In genomic region chr3:107522510-107523360, GRCh38 we compare ENCODE assay signal across 1 cellular context.
TF ChIP-seq lines count a peak whose summit lies in the region.

Gene BBX, plus strand, starts transcription at chr3:107522962. Its CDS starts 187,499 bp downstream, at chr3:107710461.

TF ChIP-seq in HepG2, 621 proteins besides CTCF, POLR2A, EP300 and RAD21 (continued from another document and continues in another):
- TF ChIP-seq ISL2 (CRISPR knock-in tag; IDR thresholded peaks at IDR 0.05) (peak; percentile 39), ZNF557 (CRISPR knock-in tag; IDR thresholded peaks at IDR 0.05) (no peak), ZNF232 (CRISPR knock-in tag; IDR thresholded peaks at IDR 0.05; ENCODE audit: borderline replicate concordance) (no peak), MAFG (CRISPR knock-in tag; IDR thresholded peaks at IDR 0.05) (no peak), TOE1 (CRISPR knock-in tag; IDR thresholded peaks at IDR 0.05) (no peak), HNRNPK (IDR thresholded peaks at IDR 0.05; ENCODE audit: low read depth, low read length, poor library complexity, severe bottlenecking) (peak; percentile 59), ZFP91 (CRISPR knock-in tag; IDR thresholded peaks at IDR 0.05; ENCODE audit: borderline replicate concordance) (peak; percentile 61; the same call in 1 of the 2 replicates), GFI1 (CRISPR knock-in tag; IDR thresholded peaks at IDR 0.05; ENCODE audit: borderline replicate concordance) (no peak), ZNF383 (CRISPR knock-in tag; IDR thresholded peaks at IDR 0.05; ENCODE audit: borderline replicate concordance) (no peak), ZNF703 (CRISPR knock-in tag; IDR thresholded peaks at IDR 0.05; ENCODE audit: borderline replicate concordance) (0 out of 2 replicates have a peak, but pooled peaks have one; percentile 66), ZNF562 (CRISPR knock-in tag; IDR thresholded peaks at IDR 0.05; ENCODE audit: borderline replicate concordance) (no peak), POGK (CRISPR knock-in tag; conservative IDR thresholded peaks at IDR 0.05) (no peak), SP1 (IDR thresholded peaks at IDR 0.05) (no peak), SP1 (CRISPR knock-in tag; IDR thresholded peaks at IDR 0.05) (no peak), ZMYM3 (CRISPR knock-in tag; IDR thresholded peaks at IDR 0.05) (no peak), GATA4 (IDR thresholded peaks at IDR 0.05; ENCODE audit: borderline replicate concordance, low read depth) (no peak), ZNF646 (CRISPR knock-in tag; IDR thresholded peaks at IDR 0.05) (peak; percentile 98), SAP130 (CRISPR knock-in tag; IDR thresholded peaks at IDR 0.05; ENCODE audit: low read depth) (peak; percentile 82), PTBP1 (IDR thresholded peaks at IDR 0.05; ENCODE audit: low read depth, low read length, poor library complexity, severe bottlenecking) (no peak), ZNF451 (CRISPR knock-in tag; IDR thresholded peaks at IDR 0.05) (no peak), USF2 (IDR thresholded peaks at IDR 0.05; ENCODE audit: low read depth, low read length) (no peak), USF2 (CRISPR knock-in tag; IDR thresholded peaks at IDR 0.05; ENCODE audit: borderline replicate concordance) (no peak), LRRFIP1 (CRISPR knock-in tag; conservative IDR thresholded peaks at IDR 0.05) (no peak), ESRRA (CRISPR knock-in tag; IDR thresholded peaks at IDR 0.05; ENCODE audit: low read depth) (no peak), ZNF207 (IDR thresholded peaks at IDR 0.05; ENCODE audit: borderline replicate concordance) (no peak), TCF12 (IDR thresholded peaks at IDR 0.05) (no peak), TCF12 (CRISPR knock-in tag; IDR thresholded peaks at IDR 0.05) (no peak), ZNF441 (CRISPR knock-in tag; IDR thresholded peaks at IDR 0.05; ENCODE audit: borderline replicate concordance) (no peak), ZNF292 (CRISPR knock-in tag; IDR thresholded peaks at IDR 0.05; ENCODE audit: borderline replicate concordance, low read depth) (peak; percentile 74; the same call in 1 of the 2 replicates), SMAD9 (CRISPR knock-in tag; IDR thresholded peaks at IDR 0.05) (no peak), ZNF737 (CRISPR knock-in tag; IDR thresholded peaks at IDR 0.05; ENCODE audit: borderline replicate concordance) (no peak), JUNB (CRISPR knock-in tag; IDR thresholded peaks at IDR 0.05; ENCODE audit: borderline replicate concordance) (no peak), ZNF563 (CRISPR knock-in tag; IDR thresholded peaks at IDR 0.05) (no peak), ZNF570 (CRISPR knock-in tag; IDR thresholded peaks at IDR 0.05; ENCODE audit: borderline replicate concordance) (no peak), ZNF687 (CRISPR knock-in tag; IDR thresholded peaks at IDR 0.05) (peak; percentile 38; the same call in 1 of the 2 replicates), KDM5B (CRISPR knock-in tag; IDR thresholded peaks at IDR 0.05; ENCODE audit: borderline replicate concordance) (no peak; the same call in 1 of the 2 replicates), ZNF282 (IDR thresholded peaks at IDR 0.05; ENCODE audit: partially characterized antibody) (no peak), ZNF20 (CRISPR knock-in tag; IDR thresholded peaks at IDR 0.05) (no peak), ZNF543 (CRISPR knock-in tag; IDR thresholded peaks at IDR 0.05) (no peak), ZNF780A (CRISPR knock-in tag; IDR thresholded peaks at IDR 0.05) (no peak), GLI4 (CRISPR knock-in tag; IDR thresholded peaks at IDR 0.05; ENCODE audit: borderline replicate concordance) (peak; percentile 46; the same call in 1 of the 2 replicates), KDM1A (CRISPR knock-in tag; IDR thresholded peaks at IDR 0.05) (no peak), ZNF350 (CRISPR knock-in tag; IDR thresholded peaks at IDR 0.05; ENCODE audit: borderline replicate concordance, low read depth) (no peak; the same call in 1 of the 2 replicates), ZNF7 (CRISPR knock-in tag; IDR thresholded peaks at IDR 0.05) (no peak), SKI (IDR thresholded peaks at IDR 0.05; ENCODE audit: partially characterized antibody) (peak; percentile 38), ZNF768 (CRISPR knock-in tag; IDR thresholded peaks at IDR 0.05) (no peak), SETDB1 (CRISPR knock-in tag; IDR thresholded peaks at IDR 0.05; ENCODE audit: borderline replicate concordance) (no peak), MTF2 (CRISPR knock-in tag; IDR thresholded peaks at IDR 0.05; ENCODE audit: borderline replicate concordance) (peak; percentile 64; the same call in 1 of the 2 replicates)
